In genomic region chr20:49893242-49894072, GRCh38 we compare ENCODE assay signal across 11 cellular contexts. TPM values are rescaled to one million over a fixed set of nuclear protein-coding genes. Genes with fewer than 3 reads are reported as not detected.
DNase-seq lines count a peak whose midpoint lies in the region; ATAC-seq, FAIRE-seq and TF ChIP-seq lines count a peak whose summit lies in the region.
"Had no signal": no experiment of that assay in that cellular context is flagged by ENCODE, and none has a peak within 500 bp of the region (broad histone marks: within the 10 kb centered on the region; RNA-seq: fewer than 3 reads in every experiment).

No MANE protein-coding gene starts in this region.

- no TSS peak for BruUV-seq in PC-3 (replicated peaks; lab: Mats Ljungman, UMichigan)

- 82% methylated on average over 12 of the region's 12 CpGs for WGBS in esophagus muscularis mucosa

- no peak overlapping the region for H2AFZ ChIP-seq in PC-3 (ENCODE audit: low read length)

- H3K4me1 ChIP-seq in DOHH2 (ENCODE audit: control insufficient read depth, low read length) = peaks cover 11% of the 10 kb centered on the region
- peaks cover 14 to 26% (median 24%) of the 10 kb centered on the region in 3 donors for H3K4me1 ChIP-seq in skeletal muscle tissue (ENCODE audit: control insufficient read depth in 3 of 3, insufficient read depth in 3 of 3, low read length in 3 of 3)
- 0 out of 2 replicates have a peak, but pooled peaks cover 5% of the 10 kb centered on the region for H3K4me1 ChIP-seq in PC-3 (ENCODE audit: insufficient read depth, low read length)
- H3K4me1 ChIP-seq in esophagus muscularis mucosa = peaks cover 37 to 52% (median 43%) of the 10 kb centered on the region in 4 donors

- no peak for TF ChIP-seq POLR2A in esophagus muscularis mucosa (IDR thresholded peaks at IDR 0.05; ENCODE audit: low read depth)

- H3K4me3 ChIP-seq in DOHH2 (ENCODE audit: low read length) = no peak overlapping the region
- peak overlapping the region in 2 of 3 donors; percentile 22 to 34 for H3K4me3 ChIP-seq in skeletal muscle tissue (ENCODE audit: low read length in 3 of 3)
- no peak overlapping the region for H3K4me3 ChIP-seq in PC-3 (ENCODE audit: low read length)
- H3K4me3 ChIP-seq in esophagus muscularis mucosa = peak overlapping the region in 2 of 4 donors; percentile 11 to 16

- H3K9ac ChIP-seq in skeletal muscle tissue (ENCODE audit: low read depth in 1 of 3, low read length in 3 of 3) = peak overlapping the region; percentile 1 to 68 (median 60)
- no peak overlapping the region for H3K9ac ChIP-seq in PC-3 (ENCODE audit: low read length)

- no peaks in the 10 kb centered on the region for H3K27me3 ChIP-seq in DOHH2 (ENCODE audit: control insufficient read depth, low read length)
- no peaks in the 10 kb centered on the region for H3K27me3 ChIP-seq in skeletal muscle tissue (ENCODE audit: control insufficient read depth in 3 of 3, insufficient read depth in 3 of 3, low read length in 3 of 3)
- no peaks in the 10 kb centered on the region for H3K27me3 ChIP-seq in PC-3 (ENCODE audit: low read length)
- H3K27me3 ChIP-seq in esophagus muscularis mucosa = no peaks in the 10 kb centered on the region

- H3K9me3 ChIP-seq in DOHH2 (ENCODE audit: control insufficient read depth, insufficient read depth, low read length) (no peaks in the 10 kb centered on the region), skeletal muscle tissue (ENCODE audit: control insufficient read depth in 3 of 3, low read length in 3 of 3) (no peaks in the 10 kb centered on the region), PC-3 (ENCODE audit: low read length) (no peaks in the 10 kb centered on the region), esophagus muscularis mucosa (no peaks in the 10 kb centered on the region)

- TF ChIP-seq CTCF in DOHH2 (IDR thresholded peaks at IDR 0.05; ENCODE audit: low read depth, low read length, poor library complexity, severe bottlenecking) (no peak), PC-3 (conservative IDR thresholded peaks at IDR 0.05; ENCODE audit: low read depth, low read length) (no peak), D721Med (IDR thresholded peaks at IDR 0.05; ENCODE audit: insufficient read depth, missing control alignments) (no peak), esophagus muscularis mucosa (IDR thresholded peaks at IDR 0.05) (no peak)

- POLR2A ChIA-PET in PC-3 (lab: Charles Lee; ENCODE audit: unreplicated experiment) = no interaction called here

- H3K79me2 ChIP-seq in DOHH2 (ENCODE audit: control insufficient read depth, low read length) (no peaks in the 10 kb centered on the region), PC-3 (ENCODE audit: low read length) (no peaks in the 10 kb centered on the region)

- CTCF ChIA-PET in PC-3 (lab: Charles Lee) = no interaction called here

- H3K27ac ChIP-seq in DOHH2 (ENCODE audit: low read depth, low read length) (no peak overlapping the region), cingulate gyrus (ENCODE audit: low read depth, low read length) (peak overlapping the region; percentile 29), skeletal muscle tissue (ENCODE audit: low read depth, low read length) (no peak overlapping the region), PC-3 (ENCODE audit: low read length) (no peak overlapping the region), esophagus muscularis mucosa (replicated peaks in 1 of 4) (no peak overlapping the region)

- H4K20me1 ChIP-seq in DOHH2 (ENCODE audit: control insufficient read depth, insufficient read depth, low read depth, low read length) (no peaks in the 10 kb centered on the region), PC-3 (ENCODE audit: low read length) (no peaks in the 10 kb centered on the region)

- DNase-seq in NOMO-1 treated with DMSO at 0.1 percent for 48 hours (lab: John Stamatoyannopoulos, UW; ENCODE audit: unreplicated experiment) (peak; percentile 34), PC-3 (no peak), D721Med (ENCODE audit: insufficient read length, low spot score) (no peak), esophagus muscularis mucosa (ENCODE audit: extremely low spot score) (no peak), NCI-H1092 treated with DMSO at 0.1 percent for 48 hours (lab: John Stamatoyannopoulos, UW) (no peak)
- DNase-seq: Kasumi-1, retina, SHP77 had no signal

- H3F3A ChIP-seq in DOHH2 (ENCODE audit: control insufficient read depth, insufficient read depth) (peaks cover 3% of the 10 kb centered on the region; the same call in 1 of the 2 replicates), PC-3 (ENCODE audit: low read length, unreplicated experiment) (no peaks in the 10 kb centered on the region)

- H3K36me3 ChIP-seq in DOHH2 (ENCODE audit: control insufficient read depth, low read length) (peaks cover 2% of the 10 kb centered on the region; the same call in 1 of the 2 replicates), skeletal muscle tissue (ENCODE audit: control insufficient read depth in 3 of 3, insufficient read depth in 3 of 3, low read length in 3 of 3) (peaks cover 7 to 9% (median 7%) of the 10 kb centered on the region in 3 donors), PC-3 (ENCODE audit: low read depth, low read length) (no peaks in the 10 kb centered on the region), esophagus muscularis mucosa (peaks cover 0 to 16% (median 6%) of the 10 kb centered on the region in 4 donors)

- H3K4me2 ChIP-seq in DOHH2 (ENCODE audit: low read length) (peak overlapping the region; percentile 9; the same call in 1 of the 2 replicates), PC-3 (ENCODE audit: low read length) (no peak overlapping the region)

- FAIRE-seq in D721Med (lab: Jason Lieb, UNC) = no peak

- H3K9me2 ChIP-seq in DOHH2 (replicated peaks; ENCODE audit: control insufficient read depth, low read length) (no peaks in the 10 kb centered on the region), PC-3 (replicated peaks; ENCODE audit: low read length) (no peaks in the 10 kb centered on the region)

- no peak for TF ChIP-seq EP300 in esophagus muscularis mucosa (IDR thresholded peaks at IDR 0.05)

- no peak for ATAC-seq in PC-3

- intact Hi-C loops in PC-3 (cut with micrococcal nuclease) (no loop called here), esophagus muscularis mucosa (cut with DNase I) (no loop called here)

RNA-seq across cellular contexts. Expression of gene SPATA2, which starts 21.9 kb away (rescaled TPM):
- total RNA-seq in skeletal muscle tissue (1.0 TPM), PC-3 (2014; rRNA removed) (7.4 and 8.1 TPM in 2 replicates), esophagus muscularis mucosa (1 to 10 TPM; 4.0 to 6.7 (median 5.5) TPM)

RNA-seq across cellular contexts. Expression of gene RNF114, which starts 42.7 kb away (rescaled TPM):
- 35.0 TPM for total RNA-seq in skeletal muscle tissue
- total RNA-seq in PC-3 (2014; rRNA removed) = 106 and 133 TPM in 2 replicates
- 100 to 1,000 TPM in 1 of 4 donors, 10 to 100 TPM in 3; 65.2 to 142 (median 78.1) TPM for total RNA-seq in esophagus muscularis mucosa

Comparison
In these comparisons a context has a peak if more than half of its experiments do, and no peak if none do; other contexts are left out.
1. H3K4me3 ChIP-seq: peak in skeletal muscle tissue (2 of 3); none in DOHH2 (single experiment) and PC-3 (single experiment).